ENCODE assay signal across 26 cellular contexts in the genomic region with DNA sequence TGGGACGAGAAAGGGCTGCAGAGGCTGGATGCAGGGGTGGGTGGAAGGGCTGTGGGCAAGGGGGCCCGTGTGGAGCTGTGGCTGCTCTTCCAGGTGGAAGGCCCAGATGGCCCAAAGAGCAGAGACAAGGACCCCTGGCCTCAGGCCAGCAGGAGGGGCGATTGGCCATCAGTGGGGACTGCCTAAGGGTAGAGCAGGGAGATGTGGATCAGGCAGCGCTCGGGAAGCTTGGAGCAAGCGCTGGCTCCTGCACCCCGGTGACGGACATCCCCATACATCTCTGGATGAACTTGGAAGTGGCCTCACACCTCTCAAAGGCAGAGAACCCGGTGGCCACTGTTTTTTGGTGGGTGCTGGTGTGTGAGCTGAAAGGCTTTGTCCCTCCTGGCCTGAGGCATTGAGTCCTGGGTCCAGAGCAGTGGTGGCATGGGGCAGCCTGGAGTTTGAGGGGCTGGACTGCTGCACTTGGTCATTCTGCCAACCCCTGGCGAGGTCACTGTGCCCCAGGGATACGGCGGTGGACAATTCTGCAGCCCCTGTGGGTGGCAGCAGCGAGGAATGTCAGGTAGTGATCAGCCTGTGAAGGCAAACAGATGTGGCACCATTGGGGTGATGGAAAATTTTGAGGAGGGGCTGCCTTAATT. TPM values are rescaled to one million over a fixed set of nuclear protein-coding genes. Genes with fewer than 3 reads are reported as not detected.
DNase-seq lines count a peak whose midpoint lies in the region; ATAC-seq and TF ChIP-seq lines count a peak whose summit lies in the region.
"Had no signal": no experiment of that assay in that cellular context is flagged by ENCODE, and none has a peak within 500 bp of the region (broad histone marks: within the 10 kb centered on the region; RNA-seq: fewer than 3 reads in every experiment).

No MANE protein-coding gene starts in this region.

- H3K36me3 ChIP-seq in BLaER1: peaks cover 89% of the 10 kb centered on the region
- H3K36me3 ChIP-seq: prostate gland, uterus had no signal

- DNase-seq in activated CD4-positive, alpha-beta T cell treated with anti-CD3 and anti-CD28 coated beads, Interleukin-2, amount 10 ng/mL, durations not matched to agents 7 days and 5 days: no peak
- no peak for DNase-seq in activated CD4-positive, alpha-beta T cell treated with anti-CD3 and anti-CD28 coated beads, Interleukin-2, amount 50 U/mL, for 1 hour
- DNase-seq in osteocyte (ENCODE audit: extremely low spot score, unreplicated experiment): no peak
- no peak for DNase-seq in NCI-H2171 treated with DMSO at 0.1 percent for 48 hours (lab: John Stamatoyannopoulos, UW)
- DNase-seq in activated gamma-delta T cell (lab: John Stamatoyannopoulos, UW): no peak
- DNase-seq: activated naive CD8-positive, alpha-beta T cell treated with anti-CD3 and anti-CD28 coated beads for 36 hours; cortex of kidney; DMS153; foreskin fibroblast; HCEC 1CT; hypothalamus; kidney; midbrain; MM.1S; NCI-H748 treated with DMSO at 0.1 percent for 48 hours; PC-3; small intestine; stimulated activated CD4-positive, alpha-beta T cell treated with anti-CD3 and anti-CD28 coated beads, Interleukin-4, amount 100 ng/mL, for 1 hour; uterus had no signal

- no peak overlapping the region for H3K4me3 Mint-ChIP-seq in activated CD4-positive, alpha-beta T cell treated with anti-CD3 and anti-CD28 coated beads, Interleukin-2, amount 10 ng/mL, durations not matched to agents 7 days and 5 days
- H3K4me3 Mint-ChIP-seq in activated T-helper 17 cell treated with anti-CD3 and anti-CD28 coated beads, Interleukin-2, amount 50 U/mL, for 72 hours: no peak overlapping the region
- no peak overlapping the region for H3K4me3 Mint-ChIP-seq in osteocyte (ENCODE audit: unreplicated experiment)
- H3K4me3 Mint-ChIP-seq: activated naive CD8-positive, alpha-beta T cell treated with anti-CD3 and anti-CD28 coated beads for 36 hours; brain; nephron had no signal

- no peak for TF ChIP-seq CTCF in osteocyte (IDR thresholded peaks at IDR 0.05)

- peak overlapping the region; percentile 79; the same call in 1 of the 2 replicates for H3K27ac ChIP-seq in BLaER1

- ATAC-seq in activated T-helper 17 cell treated with anti-CD3 and anti-CD28 coated beads, Interleukin-2, amount 50 U/mL, for 72 hours (replicated peaks): no peak
- ATAC-seq in GM19463 (IDR thresholded peaks at IDR 0.05; ENCODE audit: unreplicated experiment): no peak
- ATAC-seq: PC-3 had no signal

- H3K27ac Mint-ChIP-seq in activated CD4-positive, alpha-beta T cell treated with anti-CD3 and anti-CD28 coated beads, Interleukin-2, amount 10 ng/mL, durations not matched to agents 7 days and 5 days: peak overlapping the region; percentile 36
- peak overlapping the region; percentile 68 for H3K27ac Mint-ChIP-seq in activated T-helper 17 cell treated with anti-CD3 and anti-CD28 coated beads, Interleukin-2, amount 50 U/mL, for 72 hours
- H3K27ac Mint-ChIP-seq in osteocyte (ENCODE audit: unreplicated experiment): peak overlapping the region; percentile 47
- H3K27ac Mint-ChIP-seq: activated naive CD8-positive, alpha-beta T cell treated with anti-CD3 and anti-CD28 coated beads for 36 hours; nephron had no signal

- H3K4me1 ChIP-seq in BLaER1: peaks cover 67% of the 10 kb centered on the region

- no peak overlapping the region for H3K4me3 ChIP-seq in BLaER1
- H3K4me3 ChIP-seq: prostate gland, uterus had no signal

- peaks cover 29% of the 10 kb centered on the region for H3K36me3 Mint-ChIP-seq in activated CD4-positive, alpha-beta T cell treated with anti-CD3 and anti-CD28 coated beads, Interleukin-2, amount 10 ng/mL, durations not matched to agents 7 days and 5 days (ENCODE audit: low read depth)
- peaks cover 69% of the 10 kb centered on the region for H3K36me3 Mint-ChIP-seq in activated T-helper 17 cell treated with anti-CD3 and anti-CD28 coated beads, Interleukin-2, amount 50 U/mL, for 72 hours (ENCODE audit: low read depth)
- H3K36me3 Mint-ChIP-seq in osteocyte (ENCODE audit: unreplicated experiment): peaks cover 11% of the 10 kb centered on the region

- peaks cover 55% of the 10 kb centered on the region for H4K20me1 ChIP-seq in BLaER1

- POLR2A ChIA-PET in activated CD4-positive, alpha-beta T cell treated with anti-CD3 and anti-CD28 coated beads, Interleukin-2, amount 10 ng/mL, durations not matched to agents 7 days and 5 days (lab: Charles Lee): no interaction called here

- H3K27me3 ChIP-seq in BLaER1: no peaks in the 10 kb centered on the region
- H3K27me3 ChIP-seq: uterus had no signal

- H3K4me2 ChIP-seq in BLaER1: peak overlapping the region; percentile 99; the same call in 1 of the 2 replicates

- peak overlapping the region; percentile 59; the same call in 1 of the 2 replicates for H3K9ac ChIP-seq in BLaER1

- H3K27me3 Mint-ChIP-seq in activated CD4-positive, alpha-beta T cell treated with anti-CD3 and anti-CD28 coated beads, Interleukin-2, amount 10 ng/mL, durations not matched to agents 7 days and 5 days: no peaks in the 10 kb centered on the region
- H3K27me3 Mint-ChIP-seq in activated T-helper 17 cell treated with anti-CD3 and anti-CD28 coated beads, Interleukin-2, amount 50 U/mL, for 72 hours: no peaks in the 10 kb centered on the region
- H3K27me3 Mint-ChIP-seq in osteocyte (ENCODE audit: unreplicated experiment): no peaks in the 10 kb centered on the region
- H3K27me3 Mint-ChIP-seq: activated naive CD8-positive, alpha-beta T cell treated with anti-CD3 and anti-CD28 coated beads for 36 hours; brain had no signal

- H3K9me3 Mint-ChIP-seq in activated CD4-positive, alpha-beta T cell treated with anti-CD3 and anti-CD28 coated beads, Interleukin-2, amount 10 ng/mL, durations not matched to agents 7 days and 5 days: no peaks in the 10 kb centered on the region
- H3K9me3 Mint-ChIP-seq in activated T-helper 17 cell treated with anti-CD3 and anti-CD28 coated beads, Interleukin-2, amount 50 U/mL, for 72 hours: no peaks in the 10 kb centered on the region
- H3K9me3 Mint-ChIP-seq in osteocyte (ENCODE audit: unreplicated experiment): no peaks in the 10 kb centered on the region
- H3K9me3 Mint-ChIP-seq: activated naive CD8-positive, alpha-beta T cell treated with anti-CD3 and anti-CD28 coated beads for 36 hours; brain; nephron had no signal

- CTCF ChIA-PET in activated CD4-positive, alpha-beta T cell treated with anti-CD3 and anti-CD28 coated beads, Interleukin-2, amount 10 ng/mL, durations not matched to agents 7 days and 5 days (lab: Charles Lee): interaction anchor here (0.7 to 4.2 kb wide), 4 partner anchors 10 to 126 kb away, joined by 3 to 24 read pairs (median 3); no protein-coding TSS in a partner anchor

- H3K4me1 Mint-ChIP-seq in activated CD4-positive, alpha-beta T cell treated with anti-CD3 and anti-CD28 coated beads, Interleukin-2, amount 10 ng/mL, durations not matched to agents 7 days and 5 days: peaks cover 31% of the 10 kb centered on the region
- peaks cover 11% of the 10 kb centered on the region for H3K4me1 Mint-ChIP-seq in activated T-helper 17 cell treated with anti-CD3 and anti-CD28 coated beads, Interleukin-2, amount 50 U/mL, for 72 hours
- H3K4me1 Mint-ChIP-seq in osteocyte (ENCODE audit: unreplicated experiment): peaks cover 43% of the 10 kb centered on the region

- no peaks in the 10 kb centered on the region for H3K9me3 ChIP-seq in BLaER1
- H3K9me3 ChIP-seq: prostate gland, uterus had no signal

RNA-seq across cellular contexts. Expression of gene FRMD8, which starts 5.9 kb away (rescaled TPM):
- total RNA-seq in activated CD4-positive, alpha-beta T cell treated with anti-CD3 and anti-CD28 coated beads, Interleukin-2, amount 10 ng/mL, durations not matched to agents 7 days and 5 days: 10 to 100 TPM; 49.5 to 52.1 TPM
- total RNA-seq in activated T-helper 17 cell treated with anti-CD3 and anti-CD28 coated beads, Interleukin-2, amount 50 U/mL, for 72 hours: 10 to 100 TPM; 49.6 to 52.1 TPM
- 62.8 and 65.8 TPM in 2 replicates for total RNA-seq in osteocyte

RNA-seq across cellular contexts. Expression of gene SLC25A45, which starts 9.9 kb away (rescaled TPM):
- total RNA-seq in activated CD4-positive, alpha-beta T cell treated with anti-CD3 and anti-CD28 coated beads, Interleukin-2, amount 10 ng/mL, durations not matched to agents 7 days and 5 days: 10 to 100 TPM; 40.9 TPM
- 10 to 100 TPM; 18.0 to 20.1 TPM for total RNA-seq in activated T-helper 17 cell treated with anti-CD3 and anti-CD28 coated beads, Interleukin-2, amount 50 U/mL, for 72 hours
- 9.9 and 10.8 TPM in 2 replicates for total RNA-seq in osteocyte

RNA-seq across cellular contexts. Expression of gene NEAT1, which starts 30.3 kb away (rescaled TPM):
- total RNA-seq in activated CD4-positive, alpha-beta T cell treated with anti-CD3 and anti-CD28 coated beads, Interleukin-2, amount 10 ng/mL, durations not matched to agents 7 days and 5 days: 100 to 1,000 TPM; 463 to 610 TPM
- total RNA-seq in activated T-helper 17 cell treated with anti-CD3 and anti-CD28 coated beads, Interleukin-2, amount 50 U/mL, for 72 hours: 1,000 to 10,000 TPM in 1 of 2 donors, 100 to 1,000 TPM in 1; 823 to 2,912 TPM
- total RNA-seq in osteocyte: 300 and 534 TPM in 2 replicates

RNA-seq across cellular contexts. Expression of gene TIGD3, which starts 37.8 kb away (rescaled TPM):
- under 1 TPM; 0.42 to 0.79 TPM for total RNA-seq in activated CD4-positive, alpha-beta T cell treated with anti-CD3 and anti-CD28 coated beads, Interleukin-2, amount 10 ng/mL, durations not matched to agents 7 days and 5 days
- total RNA-seq in activated T-helper 17 cell treated with anti-CD3 and anti-CD28 coated beads, Interleukin-2, amount 50 U/mL, for 72 hours: 1 to 10 TPM in 1 of 2 donors, under 1 TPM in 1; 0.95 to 1.5 TPM
- total RNA-seq in osteocyte: 0.16 and 0.24 TPM in 2 replicates
- total RNA-seq: subcutaneous adipose tissue had no signal

RNA-seq across cellular contexts. Expression of gene DPF2, which starts 58.7 kb away (rescaled TPM):
- 10 to 100 TPM; 61.1 to 75.6 TPM for total RNA-seq in activated CD4-positive, alpha-beta T cell treated with anti-CD3 and anti-CD28 coated beads, Interleukin-2, amount 10 ng/mL, durations not matched to agents 7 days and 5 days
- 10 to 100 TPM; 66.0 to 89.5 TPM for total RNA-seq in activated T-helper 17 cell treated with anti-CD3 and anti-CD28 coated beads, Interleukin-2, amount 50 U/mL, for 72 hours
- total RNA-seq in osteocyte: 57.7 and 74.9 TPM in 2 replicates
